Comparison of ENCODE assay signal across 18 cellular contexts in genomic region chr3:115503386-115503785, GRCh38.
DNase-seq lines count a peak whose midpoint lies in the region; ATAC-seq and TF ChIP-seq lines count a peak whose summit lies in the region.
"Had no signal": no experiment of that assay in that cellular context is flagged by ENCODE, and none has a peak within 500 bp of the region (broad histone marks: within the 10 kb centered on the region; RNA-seq: fewer than 3 reads in every experiment).

No MANE protein-coding gene starts in this region.

- H3K27ac Mint-ChIP-seq in CD4-positive, alpha-beta T cell, result no peak overlapping the region
- H3K27ac Mint-ChIP-seq: CD4-positive, alpha-beta memory T cell; T-cell had no signal

- no peak for ATAC-seq in CD4-positive, alpha-beta T cell (ENCODE audit: poor library complexity)
- ATAC-seq: GM12878, T-cell had no signal

- no peak overlapping the region for H3K4me3 Mint-ChIP-seq in CD4-positive, alpha-beta T cell
- H3K4me3 Mint-ChIP-seq: CD4-positive, alpha-beta memory T cell; T-cell had no signal

- POLR2A ChIA-PET in HEK293 (lab: Yijun Ruan, JAX), result interaction anchor here (1.2 kb wide), 1 partner anchor 9 kb away, joined by 3 read pairs; no protein-coding TSS in a partner anchor
- POLR2A ChIA-PET in CD4-positive, alpha-beta T cell (lab: Charles Lee), result no interaction called here

- no peak overlapping the region for H3K27ac ChIP-seq in HEK293 (ENCODE audit: extremely low read depth, low read depth, low read length)
- H3K27ac ChIP-seq in CD4-positive, alpha-beta T cell (ENCODE audit: low read depth, low read length), result no peak overlapping the region

- H3K27me3 ChIP-seq in CD4-positive, alpha-beta T cell (ENCODE audit: control insufficient read depth, insufficient read depth, low read length), result peaks cover 2% of the 10 kb centered on the region
- H3K27me3 ChIP-seq: BE2C had no signal

- H3K4me1 Mint-ChIP-seq in CD4-positive, alpha-beta T cell (ENCODE audit: low read depth), result no peaks in the 10 kb centered on the region
- H3K4me1 Mint-ChIP-seq: CD4-positive, alpha-beta memory T cell; T-cell had no signal

- no peaks in the 10 kb centered on the region for H3K4me1 ChIP-seq in HEK293 (ENCODE audit: control insufficient read depth, insufficient read depth, low read length)

- CTCF ChIA-PET in HEK293 (lab: Yijun Ruan, JAX), result interaction anchor here (0.6 to 0.7 kb wide), 2 partner anchors 137 to 280 kb away, joined by 3 to 4 read pairs; no protein-coding TSS in a partner anchor
- CTCF ChIA-PET in CD4-positive, alpha-beta T cell (lab: Charles Lee), result no interaction called here

- no peaks in the 10 kb centered on the region for H3K9me3 ChIP-seq in HEK293 (ENCODE audit: control insufficient read depth, insufficient read depth, low read depth, low read length)
- H3K9me3 ChIP-seq in CD4-positive, alpha-beta T cell (ENCODE audit: control insufficient read depth, low read length), result no peaks in the 10 kb centered on the region
- H3K9me3 ChIP-seq: BE2C, SK-N-SH had no signal

- DNase-seq in NCI-H128 (lab: John Stamatoyannopoulos, UW; ENCODE audit: unreplicated experiment) (peak; percentile 57), NCI-H2227 treated with DMSO at 0.1 percent for 48 hours (lab: John Stamatoyannopoulos, UW) (peak; percentile 30), fibroblast of pulmonary artery (ENCODE audit: low read depth) (peak; percentile 40), ACHN (no peak), NCI-H524 (lab: John Stamatoyannopoulos, UW) (no peak)
- no peak for DNase-seq in CD4-positive, alpha-beta T cell
- DNase-seq: BE2C; CD4-positive, alpha-beta memory T cell; GDM1; HCEC 1CT; KBM-7; NCI-H187 treated with DMSO at 0.1 percent for 48 hours; SHP77; SK-N-SH; T-cell; T-helper 9 cell had no signal

- no peaks in the 10 kb centered on the region for H3K9me3 Mint-ChIP-seq in CD4-positive, alpha-beta T cell

- TF ChIP-seq CTCF in HEK293 (tag by site-specific recombination; IDR thresholded peaks at IDR 0.05) (no peak), fibroblast of pulmonary artery (IDR thresholded peaks at IDR 0.05; ENCODE audit: low read length, missing control alignments) (no peak)
- no peak for TF ChIP-seq CTCF in CD4-positive, alpha-beta T cell (IDR thresholded peaks at IDR 0.05)

- in situ Hi-C loops in ACHN (cut with HindIII; ENCODE audit: low pct_ligation_motif_present, low pct_unique_long_range_greater_than_20kb, low sequenced_read_pairs), result no loop called here

- no peaks in the 10 kb centered on the region for H3K36me3 ChIP-seq in HEK293 (ENCODE audit: control insufficient read depth in 2 of 2, insufficient read depth in 1 of 2, low read length in 2 of 2)
- H3K36me3 ChIP-seq: BE2C had no signal

- no peaks in the 10 kb centered on the region for H3K36me3 Mint-ChIP-seq in CD4-positive, alpha-beta T cell (ENCODE audit: low read depth)
- H3K36me3 Mint-ChIP-seq: CD4-positive, alpha-beta memory T cell; T-cell had no signal

- intact Hi-C loops in CD4-positive, alpha-beta T cell (cut with DNase I, micrococcal nuclease), result no loop called here

- no peak overlapping the region for H3K4me3 ChIP-seq in HEK293 (ENCODE audit: low read depth, low read length)
- no peak overlapping the region for H3K4me3 ChIP-seq in fibroblast of pulmonary artery (replicated peaks; ENCODE audit: low read depth, low read length)
- H3K4me3 ChIP-seq: GM12878 had no signal

- peaks cover 16% of the 10 kb centered on the region for H3K27me3 Mint-ChIP-seq in CD4-positive, alpha-beta T cell

TF ChIP-seq in HEK293, 187 proteins besides CTCF, POLR2A, EP300 and RAD21:
- TF ChIP-seq ZNF692 (tag by site-specific recombination; IDR thresholded peaks at IDR 0.05) (no peak), ZNF776 (tag by site-specific recombination; IDR thresholded peaks at IDR 0.05; ENCODE audit: borderline replicate concordance) (no peak), PRDM10 (tag by site-specific recombination; IDR thresholded peaks at IDR 0.05) (peak; percentile 25; the same call in 1 of the 2 replicates), ZIC2 (tag by site-specific recombination; IDR thresholded peaks at IDR 0.05) (peak; percentile 37), ZNF211 (tag by site-specific recombination; IDR thresholded peaks at IDR 0.05; ENCODE audit: low read depth) (no peak), ZNF157 (tag by site-specific recombination; IDR thresholded peaks at IDR 0.05) (no peak), GFI1B (tag by site-specific recombination; IDR thresholded peaks at IDR 0.05) (no peak), ZNF701 (tag by site-specific recombination; IDR thresholded peaks at IDR 0.05) (no peak), ZNF555 (tag by site-specific recombination; conservative IDR thresholded peaks at IDR 0.05) (no peak), ZNF600 (tag by site-specific recombination; IDR thresholded peaks at IDR 0.05) (no peak), ZBTB49 (tag by site-specific recombination; IDR thresholded peaks at IDR 0.05; ENCODE audit: low read depth) (no peak), ZNF169 (tag by site-specific recombination; IDR thresholded peaks at IDR 0.05) (no peak), ZNF768 (tag by site-specific recombination; IDR thresholded peaks at IDR 0.05) (no peak)
TF ChIP-seq in HEK293: peak in this region for 2.

Comparison
In these comparisons a context has a peak if more than half of its experiments do, and no peak if none do; other contexts are left out.
1. DNase-seq: peak in NCI-H128 (single experiment), NCI-H2227 treated with DMSO at 0.1 percent for 48 hours (single experiment) and fibroblast of pulmonary artery (single experiment); none in ACHN (single experiment), CD4-positive, alpha-beta T cell (0 of 10) and NCI-H524 (0 of 2).